ENCODE assay signal across 8 cellular contexts in genomic region chr10:3067859-3068179, GRCh38. TPM values are rescaled to one million over a fixed set of nuclear protein-coding genes. Genes with fewer than 3 reads are reported as not detected.
DNase-seq lines count a peak whose midpoint lies in the region; ATAC-seq and TF ChIP-seq lines count a peak whose summit lies in the region.

No MANE protein-coding gene starts in this region.

- H3K9ac ChIP-seq in HUES6 (ENCODE audit: low read length), result peak overlapping the region; percentile 84

- DNase-seq in AG09309 (ENCODE audit: low read depth), result no peak
- no peak for DNase-seq in breast epithelium (ENCODE audit: low spot score in 2 of 2)
- peak in 1 of 3 donors; percentile 63 for DNase-seq in mucosa of descending colon
- no peak for DNase-seq in DMS79 (lab: John Stamatoyannopoulos, UW)

- H3K4me1 ChIP-seq in HUES6 (ENCODE audit: control insufficient read depth, insufficient read depth, low read length), result peaks cover 26% of the 10 kb centered on the region
- no peaks in the 10 kb centered on the region for H3K4me1 ChIP-seq in breast epithelium
- no peaks in the 10 kb centered on the region for H3K4me1 ChIP-seq in mucosa of descending colon (ENCODE audit: low read depth)

- H3K27me3 ChIP-seq in HUES6 (ENCODE audit: control insufficient read depth, insufficient read depth, low read length) (peaks cover 21% of the 10 kb centered on the region), breast epithelium (no peaks in the 10 kb centered on the region)

- ATAC-seq in GM19023 (IDR thresholded peaks at IDR 0.05; ENCODE audit: unreplicated experiment) (peak; percentile 18), mucosa of descending colon (peak; percentile 11), HG03469 (IDR thresholded peaks at IDR 0.05; ENCODE audit: unreplicated experiment) (no peak), GM18861 (IDR thresholded peaks at IDR 0.05; ENCODE audit: unreplicated experiment) (no peak)

- no peak for TF ChIP-seq POLR2A in breast epithelium (IDR thresholded peaks at IDR 0.05)

- intact Hi-C loops in breast epithelium (cut with DNase I; ENCODE audit: low total_unique reads), result no loop called here
- intact Hi-C loops in mucosa of descending colon (cut with DNase I, micrococcal nuclease), result no loop called here

- peak overlapping the region; percentile 80 for H3K4me3 ChIP-seq in AG09309 (ENCODE audit: control insufficient read depth, low read depth, low read length)
- H3K4me3 ChIP-seq in HUES6 (ENCODE audit: low read depth, low read length), result peak overlapping the region; percentile 89
- peak overlapping the region; percentile 83 to 94 (median 85) for H3K4me3 ChIP-seq in breast epithelium
- H3K4me3 ChIP-seq in mucosa of descending colon, result peak overlapping the region; percentile 41

- H3K9me3 ChIP-seq in HUES6 (ENCODE audit: control insufficient read depth, insufficient read depth, low read depth, low read length) (no peaks in the 10 kb centered on the region), breast epithelium (no peaks in the 10 kb centered on the region), mucosa of descending colon (no peaks in the 10 kb centered on the region)

- H3K36me3 ChIP-seq in HUES6 (ENCODE audit: control insufficient read depth, insufficient read depth, low read length) (peaks cover 26% of the 10 kb centered on the region), breast epithelium (no peaks in the 10 kb centered on the region), mucosa of descending colon (ENCODE audit: low read depth) (no peaks in the 10 kb centered on the region)

- TF ChIP-seq CTCF in AG09309 (IDR thresholded peaks at IDR 0.05; ENCODE audit: control insufficient read depth, insufficient read depth, low read depth, low read length, missing control alignments), result no peak
- no peak for TF ChIP-seq CTCF in breast epithelium (IDR thresholded peaks at IDR 0.05)
- TF ChIP-seq CTCF in mucosa of descending colon (IDR thresholded peaks at IDR 0.05), result no peak

- H3K27ac ChIP-seq in HUES6 (ENCODE audit: low read depth, low read length) (peak overlapping the region; percentile 82; the same call in 1 of the 2 replicates), breast epithelium (peak overlapping the region; percentile 75 to 77)

RNA-seq across cellular contexts. Expression of gene PFKP, which starts 0.5 kb away (rescaled TPM):
- total RNA-seq in breast epithelium, result 10 to 100 TPM; 16.0 to 37.0 (median 32.9) TPM
- 100 to 1,000 TPM in 2 of 3 donors, 10 to 100 TPM in 1; 76.1 to 117 (median 100) TPM for total RNA-seq in mucosa of descending colon

Comparison
In these comparisons a context has a peak if more than half of its experiments do, and no peak if none do; other contexts are left out.
1. ATAC-seq: peak in GM19023 (single experiment) and mucosa of descending colon (single experiment); none in HG03469 (single experiment) and GM18861 (single experiment).
2. Peak in every context shown above with its lines, with median percentiles within 50 percentile points of each other: H3K4me3 ChIP-seq.